Comparison of ENCODE assay signal across 24 cellular contexts in the genomic region with DNA sequence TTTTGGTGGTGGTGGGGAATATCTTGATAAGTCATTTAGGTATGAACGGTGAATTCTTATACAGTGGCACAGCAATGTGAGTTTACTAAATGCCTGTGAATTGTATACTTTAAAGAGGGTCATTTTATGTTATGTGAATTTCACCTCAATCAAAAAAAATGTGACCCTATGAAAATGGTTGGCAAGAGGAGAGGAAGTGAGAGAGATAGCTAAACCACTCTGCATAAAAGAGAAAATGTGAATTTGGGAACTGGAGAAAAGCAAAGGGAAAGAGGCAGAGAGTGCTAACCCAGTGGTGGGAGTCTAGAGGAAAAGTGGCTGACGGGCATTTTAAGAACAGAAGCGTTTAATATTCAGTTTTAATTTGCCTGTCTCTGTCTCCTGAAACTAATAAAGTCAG.
"Had no signal": no experiment of that assay in that cellular context is flagged by ENCODE, and none has a peak within 500 bp of the region (broad histone marks: within the 10 kb centered on the region; RNA-seq: fewer than 3 reads in every experiment).

No MANE protein-coding gene starts in this region.

- H3K4me3 ChIP-seq: heart left ventricle, lung, neural progenitor cell, pancreas, smooth muscle cell, suprapubic skin, thyroid gland, uterus had no signal

- H3K9me3 Mint-ChIP-seq: natural killer cell treated with Interleukin-12 subunit alpha and Interleukin-12 subunit beta and Interleukin-15 and Interleukin-18, amount 100 ng/mL, for 72 hours; neural progenitor cell; stimulated activated effector memory CD8-positive, alpha-beta T cell treated with anti-CD3 and anti-CD28 coated beads, Interleukin-12 subunit alpha, Interleukin-12 subunit beta, amount 100 ng/mL, for 72 hours had no signal

- H3K4me1 Mint-ChIP-seq: neural progenitor cell; stimulated activated effector memory CD8-positive, alpha-beta T cell treated with anti-CD3 and anti-CD28 coated beads, Interleukin-12 subunit alpha, Interleukin-12 subunit beta, amount 100 ng/mL, for 72 hours had no signal

- H3K4me3 Mint-ChIP-seq: natural killer cell treated with Interleukin-12 subunit alpha and Interleukin-12 subunit beta and Interleukin-15 and Interleukin-18, amount 100 ng/mL, for 72 hours; neural progenitor cell; stimulated activated effector memory CD8-positive, alpha-beta T cell treated with anti-CD3 and anti-CD28 coated beads, Interleukin-12 subunit alpha, Interleukin-12 subunit beta, amount 100 ng/mL, for 72 hours; type B pancreatic cell had no signal

- H3K4me2 ChIP-seq: neural progenitor cell, smooth muscle cell had no signal

- H2AFZ ChIP-seq: neural progenitor cell had no signal

- H3K36me3 ChIP-seq: neural progenitor cell, pancreas, suprapubic skin, thyroid gland, uterus had no signal

- H3K9me3 ChIP-seq: pancreas, suprapubic skin, thyroid gland, uterus had no signal

- DNase-seq: effector CD8-positive, alpha-beta T cell; foreskin melanocyte; heart left ventricle; hippocampal formation; left colon; left ventricle myocardium superior; mesenchymal stem cell; midbrain; occipital lobe; pancreas; right cardiac atrium; stimulated activated CD4-positive, alpha-beta T cell treated with anti-CD3 and anti-CD28 coated beads, Interleukin-2, amount 100 ng/mL, for 48 hours; stimulated activated CD8-positive, alpha-beta memory T cell treated with anti-CD3 and anti-CD28 coated beads, Interleukin-4, amount 100 ng/mL, for 48 hours; stimulated activated naive CD8-positive, alpha-beta T cell treated with anti-CD3 and anti-CD28 coated beads, Interleukin-15, Interleukin-2, amounts not matched to agents 100 U/mL and 50 U/mL, for 24 hours; thyroid gland; uterus had no signal

- H3K4me1 ChIP-seq: neural progenitor cell, pancreas, uterus had no signal

- H3K27ac Mint-ChIP-seq: natural killer cell treated with Interleukin-12 subunit alpha and Interleukin-12 subunit beta and Interleukin-15 and Interleukin-18, amount 100 ng/mL, for 72 hours; neural progenitor cell; progenitor cell of endocrine pancreas; stimulated activated effector memory CD8-positive, alpha-beta T cell treated with anti-CD3 and anti-CD28 coated beads, Interleukin-12 subunit alpha, Interleukin-12 subunit beta, amount 100 ng/mL, for 72 hours; type B pancreatic cell had no signal

- H3K36me3 Mint-ChIP-seq: natural killer cell treated with Interleukin-12 subunit alpha and Interleukin-12 subunit beta and Interleukin-15 and Interleukin-18, amount 100 ng/mL, for 72 hours; stimulated activated effector memory CD8-positive, alpha-beta T cell treated with anti-CD3 and anti-CD28 coated beads, Interleukin-12 subunit alpha, Interleukin-12 subunit beta, amount 100 ng/mL, for 72 hours had no signal

- H3K27me3 Mint-ChIP-seq: natural killer cell treated with Interleukin-12 subunit alpha and Interleukin-12 subunit beta and Interleukin-15 and Interleukin-18, amount 100 ng/mL, for 72 hours; progenitor cell of endocrine pancreas; type B pancreatic cell had no signal

- H3K27ac ChIP-seq: heart left ventricle, neural progenitor cell, pancreas, suprapubic skin, thyroid gland, uterus had no signal
